In the genomic region with DNA sequence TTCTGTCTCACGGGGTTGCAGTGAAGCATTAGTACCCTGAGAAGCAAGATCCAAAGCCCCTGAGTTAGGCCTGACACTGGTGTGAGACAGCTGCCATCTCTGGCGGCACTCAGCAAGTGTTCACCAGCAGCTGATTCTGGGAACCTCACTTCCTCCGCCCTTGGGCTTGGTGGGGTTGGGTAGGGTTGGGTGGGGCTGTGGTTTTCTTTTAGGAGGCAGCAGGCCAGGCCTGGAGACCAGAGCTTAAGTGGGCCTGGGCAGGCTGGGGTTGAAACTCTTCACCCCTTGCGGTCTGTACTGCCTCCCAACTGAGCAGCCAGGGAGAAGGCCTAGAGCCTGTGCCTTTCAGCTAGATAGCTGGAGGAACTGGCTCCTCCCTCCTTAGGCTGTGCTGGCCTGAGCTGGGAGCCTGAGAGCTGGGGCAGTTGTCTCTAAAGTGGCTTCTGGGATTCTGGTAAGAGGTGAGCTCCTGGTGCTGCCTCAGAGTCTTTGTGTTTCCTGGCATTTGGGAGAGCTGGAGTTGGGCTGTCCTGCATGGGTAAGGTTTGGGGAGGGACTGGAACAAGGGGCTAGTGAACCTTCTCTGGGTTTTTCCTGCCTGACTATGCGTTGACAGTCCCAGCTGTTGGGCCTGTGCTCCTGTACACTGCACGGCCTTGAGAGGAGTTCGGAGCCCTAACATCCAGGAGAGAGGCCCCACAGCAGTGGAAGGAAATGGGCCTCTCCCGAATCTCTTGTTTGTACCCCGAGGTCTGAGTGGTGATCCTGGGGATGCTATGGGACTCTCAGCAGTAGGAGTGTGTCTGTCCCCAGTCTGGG, we compare ENCODE assay signal across 8 cellular contexts. TPM values are rescaled to one million over a fixed set of nuclear protein-coding genes. Genes with fewer than 3 reads are reported as not detected.
DNase-seq lines count a peak whose midpoint lies in the region; ATAC-seq and TF ChIP-seq lines count a peak whose summit lies in the region.

No MANE protein-coding gene starts in this region.

- peaks cover 68 to 70% of the 10 kb centered on the region in 2 donors for H3K4me1 ChIP-seq in muscle layer of duodenum (ENCODE audit: control insufficient read depth in 1 of 2, insufficient read depth in 2 of 2, low read length in 2 of 2)

- H3K27me3 Mint-ChIP-seq in activated CD4-positive, alpha-beta T cell treated with anti-CD3 and anti-CD28 coated beads, Interleukin-2, amount 10 ng/mL, durations not matched to agents 24 days and 14 days, result no peaks in the 10 kb centered on the region
- no peaks in the 10 kb centered on the region for H3K27me3 Mint-ChIP-seq in type B pancreatic cell

- H3K36me3 ChIP-seq in muscle layer of duodenum (ENCODE audit: control insufficient read depth in 1 of 2, insufficient read depth in 2 of 2, low read length in 2 of 2), result no peaks in the 10 kb centered on the region

- intact Hi-C loops in activated CD4-positive, alpha-beta T cell treated with anti-CD3 and anti-CD28 coated beads, Interleukin-2, amount 10 ng/mL, durations not matched to agents 24 days and 14 days (cut with micrococcal nuclease), result loop anchor here (1.0 kb wide), 1 partner anchor 27 kb away; no protein-coding TSS in a partner anchor

- H3K4me1 Mint-ChIP-seq in activated CD4-positive, alpha-beta T cell treated with anti-CD3 and anti-CD28 coated beads, Interleukin-2, amount 10 ng/mL, durations not matched to agents 24 days and 14 days, result peaks cover 84% of the 10 kb centered on the region
- peaks cover 75% of the 10 kb centered on the region for H3K4me1 Mint-ChIP-seq in type B pancreatic cell (ENCODE audit: unreplicated experiment)

- peak overlapping the region; percentile 98 for H3K4me3 Mint-ChIP-seq in activated CD4-positive, alpha-beta T cell treated with anti-CD3 and anti-CD28 coated beads, Interleukin-2, amount 10 ng/mL, durations not matched to agents 24 days and 14 days
- peak overlapping the region; percentile 82 for H3K4me3 Mint-ChIP-seq in type B pancreatic cell

- peak overlapping the region; percentile 80 for H3K27ac ChIP-seq in muscle layer of duodenum (ENCODE audit: low read length)

- H3K36me3 Mint-ChIP-seq in activated CD4-positive, alpha-beta T cell treated with anti-CD3 and anti-CD28 coated beads, Interleukin-2, amount 10 ng/mL, durations not matched to agents 24 days and 14 days (ENCODE audit: low read depth), result peaks cover 27% of the 10 kb centered on the region
- H3K36me3 Mint-ChIP-seq in type B pancreatic cell, result peaks cover 9% of the 10 kb centered on the region

- H3K9me3 Mint-ChIP-seq in activated CD4-positive, alpha-beta T cell treated with anti-CD3 and anti-CD28 coated beads, Interleukin-2, amount 10 ng/mL, durations not matched to agents 24 days and 14 days, result no peaks in the 10 kb centered on the region
- no peaks in the 10 kb centered on the region for H3K9me3 Mint-ChIP-seq in type B pancreatic cell

- peak overlapping the region; percentile 88 for H3K27ac Mint-ChIP-seq in activated CD4-positive, alpha-beta T cell treated with anti-CD3 and anti-CD28 coated beads, Interleukin-2, amount 10 ng/mL, durations not matched to agents 24 days and 14 days
- peak overlapping the region; percentile 95 for H3K27ac Mint-ChIP-seq in type B pancreatic cell

- TF ChIP-seq CTCF in GM12864 (IDR thresholded peaks at IDR 0.05; ENCODE audit: low read depth, low read length, missing control alignments), result peak; percentile 7
- no peak for TF ChIP-seq CTCF in type B pancreatic cell (conservative IDR thresholded peaks at IDR 0.05)

- peak; percentile 63 for DNase-seq in GM12864 (ENCODE audit: low read depth)
- peak; percentile 61 to 70 for DNase-seq in Kasumi-1 (lab: John Stamatoyannopoulos, UW)
- peak; percentile 91 for DNase-seq in activated CD4-positive, alpha-beta T cell treated with anti-CD3 and anti-CD28 coated beads, Interleukin-2, amount 10 ng/mL, durations not matched to agents 24 days and 14 days
- peak; percentile 21 for DNase-seq in effector CD8-positive, alpha-beta T cell (lab: John Stamatoyannopoulos, UW)
- DNase-seq in type B pancreatic cell (ENCODE audit: extremely low spot score, unreplicated experiment), result no peak
- no peak for DNase-seq in NCI-H1105 (lab: John Stamatoyannopoulos, UW)

- H3K4me3 ChIP-seq in GM12864 (ENCODE audit: low read depth, low read length) (no peak overlapping the region), muscle layer of duodenum (ENCODE audit: low read depth in 1 of 2, low read length in 2 of 2) (peak overlapping the region in 1 of 2 donors; percentile 35)

- ATAC-seq in GM21786 (IDR thresholded peaks at IDR 0.05; ENCODE audit: unreplicated experiment), result peak; percentile 42

- no peaks in the 10 kb centered on the region for H3K9me3 ChIP-seq in muscle layer of duodenum (ENCODE audit: control insufficient read depth in 1 of 2, low read length in 2 of 2)

- H3K27me3 ChIP-seq in muscle layer of duodenum (ENCODE audit: low read depth, low read length), result no peaks in the 10 kb centered on the region

RNA-seq across cellular contexts. Expression of a gene that starts 5.1 kb away (rescaled TPM):
- total RNA-seq in activated CD4-positive, alpha-beta T cell treated with anti-CD3 and anti-CD28 coated beads, Interleukin-2, amount 10 ng/mL, durations not matched to agents 24 days and 14 days, result 57.8 and 61.7 TPM in 2 replicates
- total RNA-seq in type B pancreatic cell (ENCODE audit: low replicate concordance), result 111 and 159 TPM in 2 replicates

RNA-seq across cellular contexts. Expression of a gene that starts 50.9 kb away (rescaled TPM):
- 14.8 and 16.4 TPM in 2 replicates for total RNA-seq in activated CD4-positive, alpha-beta T cell treated with anti-CD3 and anti-CD28 coated beads, Interleukin-2, amount 10 ng/mL, durations not matched to agents 24 days and 14 days
- total RNA-seq in type B pancreatic cell (ENCODE audit: low replicate concordance), result 73.5 and 89.2 TPM in 2 replicates

Comparison
In these comparisons a context has a peak if more than half of its experiments do, and no peak if none do; other contexts are left out.
1. DNase-seq: peak in GM12864 (single experiment), Kasumi-1 (2 of 2), activated CD4-positive, alpha-beta T cell treated with anti-CD3 and anti-CD28 coated beads, Interleukin-2, amount 10 ng/mL, durations not matched to agents 24 days and 14 days (single experiment) and effector CD8-positive, alpha-beta T cell (single experiment); none in type B pancreatic cell (single experiment) and NCI-H1105 (single experiment).